Comparison of ENCODE assay signal across 19 cellular contexts in genomic region chr6:100622907-100623692, GRCh38.
A peak's percentile ranks its signal among the peaks of the same experiment; 100 is the strongest.
DNase-seq lines count a peak whose midpoint lies in the region; TF ChIP-seq lines count a peak whose summit lies in the region.
"Had no signal": no experiment of that assay in that cellular context is flagged by ENCODE, and none has a peak within 500 bp of the region (broad histone marks: within the 10 kb centered on the region; RNA-seq: fewer than 3 reads in every experiment).

No MANE protein-coding gene starts in this region.

- CTCF ChIA-PET in AG04449 (lab: Yijun Ruan, JAX): no interaction called here

- no peaks in the 10 kb centered on the region for H3K27me3 Mint-ChIP-seq in type B pancreatic cell
- H3K27me3 Mint-ChIP-seq: activated T-helper 17 cell treated with anti-CD3 and anti-CD28 coated beads, Interleukin-2, amount 50 U/mL, for 72 hours; memory B cell had no signal

- TF ChIP-seq CTCF in AG04449 (IDR thresholded peaks at IDR 0.05; ENCODE audit: insufficient read depth, low read length, missing control alignments) (no peak), astrocyte of the spinal cord (IDR thresholded peaks at IDR 0.05; ENCODE audit: low read depth, low read length) (no peak), fibroblast of villous mesenchyme (IDR thresholded peaks at IDR 0.05; ENCODE audit: insufficient read depth, low read depth, low read length) (no peak), type B pancreatic cell (conservative IDR thresholded peaks at IDR 0.05) (no peak)

- in situ Hi-C loops in astrocyte of the spinal cord (cut with HindIII; ENCODE audit: low sequenced_read_pairs): no loop called here

- H3K27ac Mint-ChIP-seq in type B pancreatic cell: no peak overlapping the region
- H3K27ac Mint-ChIP-seq: activated CD8-positive, alpha-beta T cell treated with anti-CD3 and anti-CD28 coated beads, Interleukin-2, amount 10 ng/mL, durations not matched to agents 7 days and 5 days; activated T-helper 17 cell treated with anti-CD3 and anti-CD28 coated beads, Interleukin-2, amount 50 U/mL, for 72 hours; memory B cell; nephron progenitor cell had no signal

- H3K4me3 Mint-ChIP-seq in type B pancreatic cell: no peak overlapping the region
- H3K4me3 Mint-ChIP-seq: activated CD8-positive, alpha-beta T cell treated with anti-CD3 and anti-CD28 coated beads, Interleukin-2, amount 10 ng/mL, durations not matched to agents 7 days and 5 days; activated T-helper 17 cell treated with anti-CD3 and anti-CD28 coated beads, Interleukin-2, amount 50 U/mL, for 72 hours; memory B cell; nephron progenitor cell had no signal

- H3K36me3 Mint-ChIP-seq in type B pancreatic cell: peaks cover 22% of the 10 kb centered on the region

- H3K4me3 ChIP-seq in AG04449 (ENCODE audit: low read depth, low read length): no peak overlapping the region
- no peak overlapping the region for H3K4me3 ChIP-seq in astrocyte of the spinal cord (ENCODE audit: low read depth, low read length)
- no peak overlapping the region for H3K4me3 ChIP-seq in fibroblast of villous mesenchyme (ENCODE audit: low read depth, low read length)

- DNase-seq in AG04449 (ENCODE audit: low read depth, low spot score): peak; percentile 26
- DNase-seq in HCEC 1CT: peak; percentile 89
- DNase-seq in astrocyte of the spinal cord (ENCODE audit: low read depth, low spot score): peak; percentile 11
- DNase-seq in fibroblast of villous mesenchyme (ENCODE audit: low read depth): peak; percentile 69
- no peak for DNase-seq in amniotic stem cell (lab: John Stamatoyannopoulos, UW)
- DNase-seq in stimulated activated naive CD4-positive, alpha-beta T cell (lab: John Stamatoyannopoulos, UW): no peak
- DNase-seq in type B pancreatic cell (ENCODE audit: extremely low spot score, unreplicated experiment): no peak
- no peak for DNase-seq in NCI-H2081 (lab: John Stamatoyannopoulos, UW)
- DNase-seq: activated CD8-positive, alpha-beta T cell treated with anti-CD3 and anti-CD28 coated beads, Interleukin-2, amount 10 ng/mL, durations not matched to agents 7 days and 5 days; foreskin melanocyte; KG1; NCI-H1694 treated with DMSO at 0.1 percent for 48 hours; NCI-H510A treated with DMSO at 0.1 percent for 48 hours; nephron progenitor cell; stimulated activated CD4-positive, alpha-beta T cell treated with anti-CD3 and anti-CD28 coated beads, Interleukin-1b, Interleukin-23, amount 100 ng/mL, for 48 hours; substantia nigra; WERI-Rb-1 had no signal

- POLR2A ChIA-PET in AG04449 (lab: Yijun Ruan, JAX): no interaction called here

- no peaks in the 10 kb centered on the region for H3K4me1 Mint-ChIP-seq in type B pancreatic cell (ENCODE audit: unreplicated experiment)
- H3K4me1 Mint-ChIP-seq: activated T-helper 17 cell treated with anti-CD3 and anti-CD28 coated beads, Interleukin-2, amount 50 U/mL, for 72 hours; memory B cell; nephron progenitor cell had no signal

- H3K9me3 Mint-ChIP-seq in type B pancreatic cell: no peaks in the 10 kb centered on the region
- H3K9me3 Mint-ChIP-seq: memory B cell had no signal

Comparison
In these comparisons a context has a peak if more than half of its experiments do, and no peak if none do; other contexts are left out.
1. DNase-seq: peak in AG04449 (single experiment), HCEC 1CT (single experiment), astrocyte of the spinal cord (single experiment) and fibroblast of villous mesenchyme (single experiment); none in amniotic stem cell (single experiment), stimulated activated naive CD4-positive, alpha-beta T cell (0 of 6), type B pancreatic cell (single experiment) and NCI-H2081 (0 of 2).